23 cellular contexts compared by ENCODE assay signal in genomic region chr5:123297198-123297831, GRCh38.
"Had no signal": no experiment of that assay in that cellular context is flagged by ENCODE, and none has a peak within 500 bp of the region (broad histone marks: within the 10 kb centered on the region; RNA-seq: fewer than 3 reads in every experiment).

No MANE protein-coding gene starts in this region.

- DNase-seq: activated CD4-positive, alpha-beta T cell treated with anti-CD3 and anti-CD28 coated beads for 4 hours; activated CD4-positive, alpha-beta T cell treated with anti-CD3 and anti-CD28 coated beads, Interleukin-2, amount 50 U/mL, for 48 hours; activated CD8-positive, alpha-beta memory T cell treated with anti-CD3 and anti-CD28 coated beads for 24 hours; activated gamma-delta T cell; activated naive CD4-positive, alpha-beta T cell treated with anti-CD3 and anti-CD28 coated beads for 36 hours; activated T-cell treated with anti-CD3 and anti-CD28 coated beads, Interleukin-2, amount 50 U/mL, for 4 hours; body of pancreas; NCI-H1092 treated with DMSO at 0.1 percent for 48 hours; NCI-H1436; NCI-H1694 treated with DMSO at 0.1 percent for 48 hours; NCI-H2081; NCI-H510A treated with DMSO at 0.1 percent for 48 hours; NCI-H69; NK-92 treated with Interleukin-12 subunit alpha and Interleukin-12 subunit beta, amount 100 ng/mL, for 24 hours; OCI-M1; Peyer's patch; Right ventricle myocardium superior; SJCRH30; SW 1271 had no signal

- H3K4me3 ChIP-seq: body of pancreas, Peyer's patch, SJCRH30 had no signal

- H3K27me3 ChIP-seq: body of pancreas, Peyer's patch, SJCRH30 had no signal

- H3K27ac ChIP-seq: body of pancreas, KMS-11, Peyer's patch, RWPE1, SJCRH30 had no signal

- H3K4me1 ChIP-seq: body of pancreas, Peyer's patch had no signal

- ATAC-seq: activated CD4-positive, CD25-positive, alpha-beta regulatory T cell treated with anti-CD3 and anti-CD28 coated beads, Interleukin-2, amount 50 U/mL, for 24 hours; activated T-cell treated with anti-CD3 and anti-CD28 coated beads, Interleukin-2, amount 50 U/mL, for 4 hours; body of pancreas; SK-N-SH treated with all-trans-retinoic acid at 6 μM for 48 hours had no signal

- H3K9me3 ChIP-seq: body of pancreas, Peyer's patch had no signal

- H3K36me3 ChIP-seq: Peyer's patch, SJCRH30 had no signal
